In the genomic region with DNA sequence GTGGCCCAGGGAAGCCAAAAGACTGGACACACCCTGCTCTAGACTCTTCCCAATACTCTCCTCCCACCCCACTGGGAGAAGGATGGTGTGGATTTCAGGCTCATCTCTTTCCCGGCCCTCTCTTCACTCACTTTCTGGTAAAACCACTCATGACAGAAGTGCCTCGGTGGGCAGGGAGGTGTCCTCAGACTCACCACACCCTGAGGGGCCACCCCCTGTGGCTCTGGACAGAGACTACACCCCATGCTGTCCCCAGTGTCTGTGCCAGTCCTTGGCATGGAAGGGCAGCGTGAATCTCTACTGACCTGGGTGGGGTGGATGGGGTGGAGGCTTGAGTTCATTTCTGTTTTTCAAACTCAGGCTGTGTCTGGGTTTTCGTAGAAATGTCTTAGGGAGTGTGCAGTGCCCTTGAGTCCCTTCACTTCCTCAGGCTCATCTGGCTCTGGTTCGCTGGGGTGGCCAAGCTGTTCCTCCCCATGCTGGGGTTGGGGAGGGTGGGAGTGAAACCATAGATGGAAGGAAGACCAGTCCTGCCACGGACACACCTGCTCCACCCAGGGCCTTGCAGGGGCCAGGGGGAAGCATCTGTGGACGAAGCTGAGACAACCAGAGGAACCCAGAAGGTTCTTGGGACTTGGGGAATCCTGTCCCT, we compare ENCODE assay signal across 19 cellular contexts. TPM values are rescaled to one million over a fixed set of nuclear protein-coding genes. Genes with fewer than 3 reads are reported as not detected.
DNase-seq lines count a peak whose midpoint lies in the region; ATAC-seq, FAIRE-seq and TF ChIP-seq lines count a peak whose summit lies in the region.
"Had no signal": no experiment of that assay in that cellular context is flagged by ENCODE, and none has a peak within 500 bp of the region (broad histone marks: within the 10 kb centered on the region; RNA-seq: fewer than 3 reads in every experiment).

No MANE protein-coding gene starts in this region.

- in situ Hi-C loops in gastrocnemius medialis (cut with MboI; ENCODE audit: low sequenced_read_pairs in 4 of 4) = no loop called here

- H3K9me3 ChIP-seq in right cardiac atrium (ENCODE audit: control insufficient read depth, low read length) (no peaks in the 10 kb centered on the region), mesenchymal stem cell (ENCODE audit: control insufficient read depth, low read length) (no peaks in the 10 kb centered on the region), thyroid gland (no peaks in the 10 kb centered on the region), kidney (ENCODE audit: control insufficient read depth in 1 of 2, low read length in 2 of 2) (no peaks in the 10 kb centered on the region), gastrocnemius medialis (no peaks in the 10 kb centered on the region)
- H3K9me3 ChIP-seq: esophagus squamous epithelium, right atrium auricular region, tibial artery had no signal

- no peaks in the 10 kb centered on the region for H3K27me3 ChIP-seq in right cardiac atrium (ENCODE audit: control insufficient read depth, insufficient read depth)
- H3K27me3 ChIP-seq in mesenchymal stem cell (ENCODE audit: control insufficient read depth in 1 of 2, insufficient read depth in 1 of 2, low read length in 2 of 2) = no peaks in the 10 kb centered on the region
- no peaks in the 10 kb centered on the region for H3K27me3 ChIP-seq in thyroid gland
- H3K27me3 ChIP-seq in gastrocnemius medialis = no peaks in the 10 kb centered on the region
- H3K27me3 ChIP-seq: esophagus squamous epithelium, right atrium auricular region, tibial artery had no signal

- 86% methylated on average over 7 of the region's 7 CpGs for WGBS in right cardiac atrium
- 97% methylated on average over 7 of the region's 7 CpGs for WGBS in mesenchymal stem cell
- WGBS in thyroid gland, 2 donors = 87% methylated on average over 5 to 7 of the region's 7 CpGs

- H3K4me1 Mint-ChIP-seq in activated CD8-positive, alpha-beta T cell treated with anti-CD3 and anti-CD28 coated beads, Interleukin-2, amount 10 ng/mL, durations not matched to agents 7 days and 5 days (ENCODE audit: low read depth) = no peaks in the 10 kb centered on the region
- H3K4me1 Mint-ChIP-seq in WTC11 = peaks cover 43% of the 10 kb centered on the region

- H2BK12ac ChIP-seq in mesenchymal stem cell (ENCODE audit: low read length in 2 of 2) = no peak overlapping the region

- H4K91ac ChIP-seq in mesenchymal stem cell (ENCODE audit: low read length) = no peak overlapping the region

- no peaks in the 10 kb centered on the region for H3K9me3 Mint-ChIP-seq in activated CD8-positive, alpha-beta T cell treated with anti-CD3 and anti-CD28 coated beads, Interleukin-2, amount 10 ng/mL, durations not matched to agents 7 days and 5 days (ENCODE audit: insufficient read depth)
- no peaks in the 10 kb centered on the region for H3K9me3 Mint-ChIP-seq in WTC11

- DNase-seq in cardiac septum (ENCODE audit: low spot score) = peak; percentile 53
- no peak for DNase-seq in right cardiac atrium
- no peak for DNase-seq in activated CD8-positive, alpha-beta T cell treated with anti-CD3 and anti-CD28 coated beads, Interleukin-2, amount 10 ng/mL, durations not matched to agents 7 days and 5 days
- no peak for DNase-seq in mesenchymal stem cell
- no peak for DNase-seq in thyroid gland
- DNase-seq in kidney = no peak
- no peak for DNase-seq in gastrocnemius medialis
- DNase-seq in WTC11 (ENCODE audit: low spot score) = no peak
- DNase-seq: activated CD4-positive, alpha-beta T cell treated with anti-CD3 and anti-CD28 coated beads, Interleukin-2, amount 50 U/mL, for 4 hours; central memory CD4-positive, alpha-beta T cell; COR-L47; esophagus squamous epithelium; NCI-H1930; occipital lobe; RPMI8226 had no signal

- no peak overlapping the region for H3K4me3 Mint-ChIP-seq in activated CD8-positive, alpha-beta T cell treated with anti-CD3 and anti-CD28 coated beads, Interleukin-2, amount 10 ng/mL, durations not matched to agents 7 days and 5 days
- H3K4me3 Mint-ChIP-seq in WTC11 = no peak overlapping the region

- peak overlapping the region; percentile 73 for H3K27ac Mint-ChIP-seq in activated CD8-positive, alpha-beta T cell treated with anti-CD3 and anti-CD28 coated beads, Interleukin-2, amount 10 ng/mL, durations not matched to agents 7 days and 5 days
- H3K27ac Mint-ChIP-seq in WTC11 = no peak overlapping the region

- intact Hi-C loops in cardiac septum (cut with DNase I) (no loop called here), right cardiac atrium (cut with DNase I) (no loop called here), thyroid gland (cut with DNase I) (no loop called here), kidney (cut with DNase I) (no loop called here), gastrocnemius medialis (cut with DNase I; ENCODE audit: low total_unique reads) (no loop called here)

- POLR2A ChIA-PET in activated CD8-positive, alpha-beta T cell treated with anti-CD3 and anti-CD28 coated beads, Interleukin-2, amount 10 ng/mL, durations not matched to agents 7 days and 5 days (lab: Charles Lee) = interaction anchor here (0.6 kb wide), 1 partner anchor 130 kb away, joined by 3 read pairs; no protein-coding TSS in a partner anchor
- POLR2A ChIA-PET in WTC11 (lab: Charles Lee) = interaction anchor here (1.3 kb wide), 1 partner anchor 7 kb away, joined by 3 read pairs; no protein-coding TSS in a partner anchor

- no peak overlapping the region for H3K14ac ChIP-seq in mesenchymal stem cell (ENCODE audit: low read length in 2 of 2)

- H3K36me3 Mint-ChIP-seq in activated CD8-positive, alpha-beta T cell treated with anti-CD3 and anti-CD28 coated beads, Interleukin-2, amount 10 ng/mL, durations not matched to agents 7 days and 5 days (ENCODE audit: low read depth) = peaks cover 51% of the 10 kb centered on the region
- H3K36me3 Mint-ChIP-seq in WTC11 = peaks cover 6% of the 10 kb centered on the region

- H3K9ac ChIP-seq in mesenchymal stem cell (ENCODE audit: low read length) (no peak overlapping the region), kidney (ENCODE audit: low read length in 2 of 2) (no peak overlapping the region)
- H3K9ac ChIP-seq: KMS-11 had no signal

- H2BK15ac ChIP-seq in mesenchymal stem cell (ENCODE audit: low read depth, poor library complexity, severe bottlenecking) = no peak overlapping the region

- H3K79me1 ChIP-seq in mesenchymal stem cell (replicated peaks; ENCODE audit: low read length, poor library complexity, severe bottlenecking) = no peaks in the 10 kb centered on the region

- H3K27me3 Mint-ChIP-seq in activated CD8-positive, alpha-beta T cell treated with anti-CD3 and anti-CD28 coated beads, Interleukin-2, amount 10 ng/mL, durations not matched to agents 7 days and 5 days (ENCODE audit: low read depth) = no peaks in the 10 kb centered on the region
- no peaks in the 10 kb centered on the region for H3K27me3 Mint-ChIP-seq in WTC11 (ENCODE audit: low read depth)

- no peak overlapping the region for H4K8ac ChIP-seq in mesenchymal stem cell (ENCODE audit: low read length)

- no peak for FAIRE-seq in kidney (lab: Jason Lieb, UNC)

- TF ChIP-seq CTCF in thyroid gland (IDR thresholded peaks at IDR 0.05) = no peak
- no peak for TF ChIP-seq CTCF in kidney (IDR thresholded peaks at IDR 0.05; ENCODE audit: borderline replicate concordance, extremely low read depth, insufficient read depth)
- no peak for TF ChIP-seq CTCF in gastrocnemius medialis (IDR thresholded peaks at IDR 0.05 in 4 of 5, conservative IDR thresholded peaks at IDR 0.05 in 1 of 5)
- TF ChIP-seq CTCF in WTC11 (IDR thresholded peaks at IDR 0.05) = no peak

- peak overlapping the region in 1 of 2 experiments; percentile 85 for H3K23ac ChIP-seq in mesenchymal stem cell (ENCODE audit: low read length in 2 of 2)

- ATAC-seq in right cardiac atrium (no peak), gastrocnemius medialis (no peak), WTC11 (no peak)
- no peak for ATAC-seq in activated CD8-positive, alpha-beta T cell treated with anti-CD3 and anti-CD28 coated beads, Interleukin-2, amount 10 ng/mL, durations not matched to agents 7 days and 5 days
- ATAC-seq: left lobe of liver had no signal

- no peak overlapping the region for H3K18ac ChIP-seq in mesenchymal stem cell (ENCODE audit: low read depth in 1 of 2, low read length in 2 of 2)

- H3K36me3 ChIP-seq in mesenchymal stem cell (ENCODE audit: control insufficient read depth in 1 of 2, insufficient read depth in 2 of 2, low read depth in 1 of 2, low read length in 2 of 2) (peaks cover 0 to 19% of the 10 kb centered on the region in 2 experiments), thyroid gland (peaks cover 7 to 11% of the 10 kb centered on the region in 2 donors), kidney (ENCODE audit: control insufficient read depth in 1 of 2, insufficient read depth in 2 of 2, low read length in 2 of 2) (no peaks in the 10 kb centered on the region), gastrocnemius medialis (peaks cover 0 to 25% of the 10 kb centered on the region in 2 donors)

- H2AK5ac ChIP-seq in mesenchymal stem cell (ENCODE audit: low read length, severe bottlenecking) = peak overlapping the region; percentile 19

- H3K4me3 ChIP-seq in right cardiac atrium (ENCODE audit: low read length) (no peak overlapping the region), mesenchymal stem cell (ENCODE audit: insufficient read depth in 1 of 2, low read depth in 1 of 2, low read length in 2 of 2) (no peak overlapping the region), thyroid gland (replicated peaks in 1 of 3) (no peak overlapping the region), kidney (ENCODE audit: low read length in 2 of 2) (no peak overlapping the region), gastrocnemius medialis (no peak overlapping the region)
- H3K4me3 ChIP-seq: esophagus squamous epithelium, right atrium auricular region, tibial artery had no signal

- H2AFZ ChIP-seq in mesenchymal stem cell (ENCODE audit: low read depth, low read length) = no peak overlapping the region

- H3K4me1 ChIP-seq in right cardiac atrium (ENCODE audit: control insufficient read depth, insufficient read depth, low read length) (no peaks in the 10 kb centered on the region), mesenchymal stem cell (ENCODE audit: control insufficient read depth, insufficient read depth, low read depth, low read length) (peaks cover 10% of the 10 kb centered on the region), thyroid gland (peaks cover 10 to 40% of the 10 kb centered on the region in 2 donors), kidney (ENCODE audit: control insufficient read depth in 1 of 2, insufficient read depth in 1 of 2, low read depth in 1 of 2, low read length in 2 of 2) (peaks cover 0 to 2% of the 10 kb centered on the region in 2 donors), gastrocnemius medialis (no peaks in the 10 kb centered on the region)
- H3K4me1 ChIP-seq: tibial artery had no signal

- CTCF ChIA-PET in activated CD8-positive, alpha-beta T cell treated with anti-CD3 and anti-CD28 coated beads, Interleukin-2, amount 10 ng/mL, durations not matched to agents 7 days and 5 days (lab: Charles Lee) = interaction anchor here (2.0 kb wide), 1 partner anchor 213 kb away, joined by 4 read pairs; no protein-coding TSS in a partner anchor
- CTCF ChIA-PET in WTC11 (lab: Charles Lee) = interaction anchor here (1.0 to 5.1 kb wide), 3 partner anchors 41 to 213 kb away, joined by 3 to 27 read pairs (median 4); no protein-coding TSS in a partner anchor

- no peak overlapping the region for H3K27ac ChIP-seq in right cardiac atrium (ENCODE audit: low read length)
- H3K27ac ChIP-seq in mesenchymal stem cell (ENCODE audit: low read length, poor library complexity, severe bottlenecking) = no peak overlapping the region
- peak overlapping the region; percentile 69 to 83 (median 77) for H3K27ac ChIP-seq in thyroid gland
- H3K27ac ChIP-seq in kidney (ENCODE audit: low read depth in 2 of 2, low read length in 2 of 2) = no peak overlapping the region
- no peak overlapping the region for H3K27ac ChIP-seq in gastrocnemius medialis
- H3K27ac ChIP-seq: KMS-11, tibial artery had no signal

- H2BK5ac ChIP-seq in mesenchymal stem cell (ENCODE audit: low read depth, low read length, poor library complexity, severe bottlenecking) = no peak overlapping the region

- H3K4me2 ChIP-seq in mesenchymal stem cell (ENCODE audit: low read length, poor library complexity, severe bottlenecking) = no peak overlapping the region
- H3K4me2 ChIP-seq: KMS-11 had no signal

- H3K4ac ChIP-seq in mesenchymal stem cell (ENCODE audit: low read depth in 1 of 2, low read length in 2 of 2) = no peak overlapping the region

- H2BK120ac ChIP-seq in mesenchymal stem cell (ENCODE audit: low read depth, low read length) = no peak overlapping the region

- TF ChIP-seq POLR2A in thyroid gland (IDR thresholded peaks at IDR 0.05) = no peak
- TF ChIP-seq POLR2A in gastrocnemius medialis (IDR thresholded peaks at IDR 0.05) = no peak

RNA-seq across cellular contexts. Expression of gene EZR, which starts 59.1 kb away (rescaled TPM):
- total RNA-seq in cardiac septum (141 TPM), right cardiac atrium (100 to 1,000 TPM; 192 to 261 (median 244) TPM), thyroid gland (100 to 1,000 TPM; 221 to 412 (median 339) TPM), kidney (636 TPM), gastrocnemius medialis (10 to 100 TPM; 18.1 to 54.1 (median 33.6) TPM), WTC11 (2021) (194 to 215 TPM (median 199 TPM) in 3 replicates)
- polyA plus RNA-seq in right cardiac atrium (178 TPM), kidney (ENCODE audit: insufficient read depth, low read depth, low replicate concordance) (154 TPM)
- 100 to 1,000 TPM; 177 to 180 TPM for total RNA-seq in activated CD8-positive, alpha-beta T cell treated with anti-CD3 and anti-CD28 coated beads, Interleukin-2, amount 10 ng/mL, durations not matched to agents 7 days and 5 days
- 45.8 TPM for polyA plus RNA-seq in mesenchymal stem cell (2013, experiment 1 of 2)
- 44.2 TPM for polyA plus RNA-seq in mesenchymal stem cell (2013, experiment 2 of 2)

Comparison
In these comparisons a context has a peak if more than half of its experiments do, and no peak if none do; other contexts are left out.
1. H3K27ac ChIP-seq: peak in thyroid gland (3 of 3); none in right cardiac atrium (single experiment), mesenchymal stem cell (single experiment), kidney (0 of 2) and gastrocnemius medialis (0 of 4).